Comparison of ENCODE assay signal across 12 cellular contexts in the genomic region with DNA sequence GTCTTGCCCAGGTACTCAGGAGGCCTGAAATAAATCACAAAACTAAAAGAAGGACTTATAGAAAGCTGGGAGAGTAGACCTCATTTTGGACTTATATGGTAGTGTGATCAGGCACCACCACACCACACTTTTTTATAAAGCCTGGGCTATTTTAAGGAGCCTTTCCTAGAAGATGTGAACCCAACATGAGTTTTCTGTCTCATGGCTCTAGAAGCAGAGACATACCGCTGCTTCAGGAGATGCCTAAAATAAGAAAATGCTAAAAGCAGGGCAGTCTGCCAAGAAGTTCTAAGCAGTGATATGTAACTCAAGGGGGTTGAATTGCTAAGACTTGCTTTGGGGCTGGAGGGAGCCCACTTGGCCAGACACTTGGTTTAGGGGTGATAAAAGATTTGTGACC. TPM values are rescaled to one million over a fixed set of nuclear protein-coding genes. Genes with fewer than 3 reads are reported as not detected.
DNase-seq lines count a peak whose midpoint lies in the region; ATAC-seq and TF ChIP-seq lines count a peak whose summit lies in the region.
"Had no signal": no experiment of that assay in that cellular context is flagged by ENCODE, and none has a peak within 500 bp of the region (broad histone marks: within the 10 kb centered on the region; RNA-seq: fewer than 3 reads in every experiment).

No MANE protein-coding gene starts in this region.

- TF ChIP-seq POLR2A in tibial nerve (IDR thresholded peaks at IDR 0.05): no peak

- no peaks in the 10 kb centered on the region for H3K9me3 Mint-ChIP-seq in natural killer cell
- H3K9me3 Mint-ChIP-seq: CD4-positive, alpha-beta memory T cell had no signal

- peaks cover 1% of the 10 kb centered on the region for H3K36me3 Mint-ChIP-seq in natural killer cell

- H3K27ac Mint-ChIP-seq in natural killer cell: no peak overlapping the region

- no peaks in the 10 kb centered on the region for H3K27me3 ChIP-seq in tibial nerve

- H3K4me1 Mint-ChIP-seq in natural killer cell: no peaks in the 10 kb centered on the region
- H3K4me1 Mint-ChIP-seq: CD4-positive, alpha-beta memory T cell had no signal

- no peak overlapping the region for H3K4me3 Mint-ChIP-seq in natural killer cell
- H3K4me3 Mint-ChIP-seq: CD4-positive, alpha-beta memory T cell had no signal

- TF ChIP-seq EP300 in tibial nerve (IDR thresholded peaks at IDR 0.05): no peak

- intact Hi-C loops in natural killer cell (cut with micrococcal nuclease): no loop called here

- H3K9me3 ChIP-seq in tibial nerve: no peaks in the 10 kb centered on the region

- ATAC-seq in GM21447 (IDR thresholded peaks at IDR 0.05; ENCODE audit: unreplicated experiment): no peak
- ATAC-seq in natural killer cell: no peak

- H3K36me3 ChIP-seq in tibial nerve: peaks cover 0 to 67% (median 0%) of the 10 kb centered on the region in 3 donors

- no peaks in the 10 kb centered on the region for H3K27me3 Mint-ChIP-seq in natural killer cell (ENCODE audit: low read depth in 2 of 2)
- H3K27me3 Mint-ChIP-seq: CD4-positive, alpha-beta memory T cell had no signal

- no peaks in the 10 kb centered on the region for H3K4me1 ChIP-seq in tibial nerve

- peak overlapping the region; percentile 27 for H3K27ac ChIP-seq in C4-2B
- peak overlapping the region in 1 of 4 donors; percentile 12 for H3K27ac ChIP-seq in tibial nerve

- WGBS in tibial nerve, 2 donors: 59 to 61% methylated on average over 1 of the region's 1 CpG

- no peak for TF ChIP-seq CTCF in C4-2B (conservative IDR thresholded peaks at IDR 0.05)
- TF ChIP-seq CTCF in tibial nerve (IDR thresholded peaks at IDR 0.05): no peak
- TF ChIP-seq CTCF in natural killer cell (IDR thresholded peaks at IDR 0.05): no peak

- DNase-seq in RPMI7951 (ENCODE audit: low read depth) (peak; percentile 83), dermis blood vessel endothelial cell (peak; percentile 31), non-pigmented ciliary epithelial cell (ENCODE audit: low read depth) (peak; percentile 36), tibial nerve (ENCODE audit: low spot score in 2 of 2) (no peak), midbrain (lab: John Stamatoyannopoulos, UW) (no peak), natural killer cell (no peak)
- DNase-seq: CD4-positive, alpha-beta memory T cell; effector CD4-positive, alpha-beta T cell; islet precursor cell; NCI-H1105 treated with DMSO at 0.1 percent for 48 hours had no signal

- no peak overlapping the region for H3K4me3 ChIP-seq in tibial nerve

RNA-seq across cellular contexts. Expression of a gene that starts 49.6 kb away (rescaled TPM):
- total RNA-seq in RPMI7951 (2014; rRNA removed; shearing (Covaris generic)): 42.5 and 43.5 TPM in 2 replicates
- 97.2 and 102 TPM in 2 replicates for total RNA-seq in dermis blood vessel endothelial cell
- total RNA-seq in tibial nerve: 10 to 100 TPM; 49.2 to 70.6 (median 63.8) TPM
- total RNA-seq in natural killer cell: 10 to 100 TPM; 16.3 to 19.8 (median 19.3) TPM

Comparison
In these comparisons a context has a peak if more than half of its experiments do, and no peak if none do; other contexts are left out.
1. DNase-seq: peak in RPMI7951 (single experiment), dermis blood vessel endothelial cell (single experiment) and non-pigmented ciliary epithelial cell (single experiment); none in tibial nerve (0 of 2), midbrain (single experiment) and natural killer cell (single experiment).